1 cellular context compared by ENCODE assay signal in genomic region chr6:13367396-13367795, GRCh38.
TF ChIP-seq lines count a peak whose summit lies in the region.

No MANE protein-coding gene starts in this region.

TF ChIP-seq in IMR-90, 13 proteins besides CTCF, POLR2A, EP300 and RAD21:
- TF ChIP-seq MAFK (IDR thresholded peaks at IDR 0.05; ENCODE audit: low read depth, low read length) (no peak), RFX5 (IDR thresholded peaks at IDR 0.05; ENCODE audit: low read depth, low read length) (no peak), CEBPB (IDR thresholded peaks at IDR 0.05; ENCODE audit: low read depth, low read length) (no peak), NFE2L2 (IDR thresholded peaks at IDR 0.05; ENCODE audit: low read depth, low read length) (no peak), FOS (IDR thresholded peaks at IDR 0.05; ENCODE audit: low read depth, low read length) (no peak), RCOR1 (IDR thresholded peaks at IDR 0.05; ENCODE audit: insufficient replicate concordance, low read length) (no peak), CHD1 (IDR thresholded peaks at IDR 0.05; ENCODE audit: low read depth, low read length) (no peak), BHLHE40 (IDR thresholded peaks at IDR 0.05; ENCODE audit: low read depth, low read length) (no peak), MXI1 (IDR thresholded peaks at IDR 0.05; ENCODE audit: borderline replicate concordance, low read depth, low read length) (no peak)
- TF ChIP-seq, protein P1, sequence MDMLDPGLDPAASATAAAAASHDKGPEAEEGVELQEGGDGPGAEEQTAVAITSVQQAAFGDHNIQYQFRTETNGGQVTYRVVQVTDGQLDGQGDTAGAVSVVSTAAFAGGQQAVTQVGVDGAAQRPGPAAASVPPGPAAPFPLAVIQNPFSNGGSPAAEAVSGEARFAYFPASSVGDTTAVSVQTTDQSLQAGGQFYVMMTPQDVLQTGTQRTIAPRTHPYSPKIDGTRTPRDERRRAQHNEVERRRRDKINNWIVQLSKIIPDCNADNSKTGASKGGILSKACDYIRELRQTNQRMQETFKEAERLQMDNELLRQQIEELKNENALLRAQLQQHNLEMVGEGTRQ (IDR thresholded peaks at IDR 0.05; ENCODE audit: low read depth, low read length) = no peak
- TF ChIP-seq, protein P2, sequence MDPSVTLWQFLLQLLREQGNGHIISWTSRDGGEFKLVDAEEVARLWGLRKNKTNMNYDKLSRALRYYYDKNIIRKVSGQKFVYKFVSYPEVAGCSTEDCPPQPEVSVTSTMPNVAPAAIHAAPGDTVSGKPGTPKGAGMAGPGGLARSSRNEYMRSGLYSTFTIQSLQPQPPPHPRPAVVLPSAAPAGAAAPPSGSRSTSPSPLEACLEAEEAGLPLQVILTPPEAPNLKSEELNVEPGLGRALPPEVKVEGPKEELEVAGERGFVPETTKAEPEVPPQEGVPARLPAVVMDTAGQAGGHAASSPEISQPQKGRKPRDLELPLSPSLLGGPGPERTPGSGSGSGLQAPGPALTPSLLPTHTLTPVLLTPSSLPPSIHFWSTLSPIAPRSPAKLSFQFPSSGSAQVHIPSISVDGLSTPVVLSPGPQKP (IDR thresholded peaks at IDR 0.05; ENCODE audit: borderline replicate concordance, low read depth, low read length) = no peak
